In the genomic region with DNA sequence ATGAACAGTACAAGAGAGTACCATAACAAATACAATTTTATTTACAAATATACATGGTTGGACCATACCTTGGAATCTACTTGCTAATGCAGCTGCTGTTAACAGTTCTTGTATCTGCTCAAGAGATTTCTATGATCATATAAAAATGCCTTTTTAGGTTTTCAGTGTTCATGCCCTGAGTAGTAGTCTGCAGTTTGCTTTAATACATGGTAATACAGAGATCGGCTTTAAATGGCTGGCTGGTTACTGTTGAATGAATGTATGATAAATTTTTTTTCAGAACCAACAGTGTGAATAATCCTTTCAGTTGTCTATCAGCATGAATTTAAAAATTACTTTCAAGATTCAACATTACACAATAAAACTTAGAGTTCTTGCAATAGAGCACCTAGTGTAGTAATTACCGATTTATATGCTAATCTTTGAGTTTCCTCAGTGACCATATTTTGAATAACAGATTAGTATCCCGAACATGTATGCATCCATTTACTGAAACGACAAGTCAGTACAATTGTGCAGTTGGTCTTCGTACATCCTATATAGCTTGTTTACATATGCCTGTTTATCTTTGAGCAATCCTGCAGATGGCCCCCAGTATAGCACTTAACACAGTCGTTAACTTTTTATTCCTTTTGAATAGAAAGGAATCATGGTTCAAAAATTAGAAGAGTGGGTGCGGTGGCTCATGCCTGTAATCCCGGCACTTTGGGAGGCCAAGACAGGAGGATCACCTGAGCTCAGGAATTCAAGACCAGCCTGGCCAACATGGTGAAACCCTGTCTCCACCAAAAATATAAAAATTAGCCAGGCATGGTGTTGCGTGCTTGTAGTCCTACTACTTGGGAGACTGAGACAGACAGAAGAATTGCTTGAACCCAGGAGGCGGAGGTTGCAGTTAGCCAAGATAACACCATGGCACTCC, we compare ENCODE assay signal across 1 cellular context.
TF ChIP-seq lines count a peak whose summit lies in the region.

No MANE protein-coding gene starts in this region.

TF ChIP-seq in GM12878, 131 proteins besides CTCF, POLR2A, EP300 and RAD21:
- TF ChIP-seq MEF2A (IDR thresholded peaks at IDR 0.05; ENCODE audit: insufficient read depth, low read depth, low read length) (no peak), ZSCAN29 (IDR thresholded peaks at IDR 0.05) (no peak), TCF7 (IDR thresholded peaks at IDR 0.05; ENCODE audit: borderline replicate concordance) (no peak), SMAD5 (IDR thresholded peaks at IDR 0.05; ENCODE audit: low read depth) (peak; percentile 25; the same call in 1 of the 2 replicates), PAX8 (IDR thresholded peaks at IDR 0.05) (no peak), POLR2AphosphoS5 (IDR thresholded peaks at IDR 0.05; ENCODE audit: low read length) (peak; percentile 55; the same call in 1 of the 2 replicates), ZNF217 (IDR thresholded peaks at IDR 0.05) (no peak), CEBPB (IDR thresholded peaks at IDR 0.05; ENCODE audit: borderline replicate concordance in 1 of 2, low read depth in 2 of 2, low read length in 2 of 2) (no peak), HDGF (IDR thresholded peaks at IDR 0.05) (no peak), SMARCA5 (IDR thresholded peaks at IDR 0.05) (no peak), NBN (IDR thresholded peaks at IDR 0.05) (no peak), TAF1 (IDR thresholded peaks at IDR 0.05; ENCODE audit: borderline replicate concordance, low read depth, low read length) (no peak), BACH1 (IDR thresholded peaks at IDR 0.05; ENCODE audit: borderline replicate concordance) (0 out of 2 replicates have a peak, but pooled peaks have one; percentile 28), SREBF2 (IDR thresholded peaks at IDR 0.05; ENCODE audit: low read length) (no peak), FOS (IDR thresholded peaks at IDR 0.05; ENCODE audit: borderline replicate concordance, extremely low read depth, insufficient read length) (no peak), LARP7 (IDR thresholded peaks at IDR 0.05) (no peak), FOXM1 (IDR thresholded peaks at IDR 0.05; ENCODE audit: low read depth, low read length) (0 out of 2 replicates have a peak, but pooled peaks have one; percentile 6), KAT2A (conservative IDR thresholded peaks at IDR 0.05; ENCODE audit: control insufficient read depth, low read depth, low read length) (no peak), JUNB (IDR thresholded peaks at IDR 0.05) (no peak), NR2C1 (IDR thresholded peaks at IDR 0.05) (no peak), EGR1 (IDR thresholded peaks at IDR 0.05; ENCODE audit: borderline replicate concordance in 1 of 2, low read depth in 2 of 2, low read length in 2 of 2) (no peak), TBL1XR1 (IDR thresholded peaks at IDR 0.05; ENCODE audit: low read depth, low read length) (no peak), BMI1 (IDR thresholded peaks at IDR 0.05; ENCODE audit: borderline replicate concordance) (0 out of 2 replicates have a peak, but pooled peaks have one; percentile 13), MEF2B (IDR thresholded peaks at IDR 0.05; ENCODE audit: partially characterized antibody, poor library complexity, severe bottlenecking) (no peak)
- TF ChIP-seq, protein P1, sequence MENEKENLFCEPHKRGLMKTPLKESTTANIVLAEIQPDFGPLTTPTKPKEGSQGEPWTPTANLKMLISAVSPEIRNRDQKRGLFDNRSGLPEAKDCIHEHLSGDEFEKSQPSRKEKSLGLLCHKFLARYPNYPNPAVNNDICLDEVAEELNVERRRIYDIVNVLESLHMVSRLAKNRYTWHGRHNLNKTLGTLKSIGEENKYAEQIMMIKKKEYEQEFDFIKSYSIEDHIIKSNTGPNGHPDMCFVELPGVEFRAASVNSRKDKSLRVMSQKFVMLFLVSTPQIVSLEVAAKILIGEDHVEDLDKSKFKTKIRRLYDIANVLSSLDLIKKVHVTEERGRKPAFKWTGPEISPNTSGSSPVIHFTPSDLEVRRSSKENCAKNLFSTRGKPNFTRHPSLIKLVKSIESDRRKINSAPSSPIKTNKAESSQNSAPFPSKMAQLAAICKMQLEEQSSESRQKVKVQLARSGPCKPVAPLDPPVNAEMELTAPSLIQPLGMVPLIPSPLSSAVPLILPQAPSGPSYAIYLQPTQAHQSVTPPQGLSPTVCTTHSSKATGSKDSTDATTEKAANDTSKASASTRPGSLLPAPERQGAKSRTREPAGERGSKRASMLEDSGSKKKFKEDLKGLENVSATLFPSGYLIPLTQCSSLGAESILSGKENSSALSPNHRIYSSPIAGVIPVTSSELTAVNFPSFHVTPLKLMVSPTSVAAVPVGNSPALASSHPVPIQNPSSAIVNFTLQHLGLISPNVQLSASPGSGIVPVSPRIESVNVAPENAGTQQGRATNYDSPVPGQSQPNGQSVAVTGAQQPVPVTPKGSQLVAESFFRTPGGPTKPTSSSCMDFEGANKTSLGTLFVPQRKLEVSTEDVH (IDR thresholded peaks at IDR 0.05; ENCODE audit: low read depth, partially characterized antibody), result no peak
- TF ChIP-seq, protein P2, sequence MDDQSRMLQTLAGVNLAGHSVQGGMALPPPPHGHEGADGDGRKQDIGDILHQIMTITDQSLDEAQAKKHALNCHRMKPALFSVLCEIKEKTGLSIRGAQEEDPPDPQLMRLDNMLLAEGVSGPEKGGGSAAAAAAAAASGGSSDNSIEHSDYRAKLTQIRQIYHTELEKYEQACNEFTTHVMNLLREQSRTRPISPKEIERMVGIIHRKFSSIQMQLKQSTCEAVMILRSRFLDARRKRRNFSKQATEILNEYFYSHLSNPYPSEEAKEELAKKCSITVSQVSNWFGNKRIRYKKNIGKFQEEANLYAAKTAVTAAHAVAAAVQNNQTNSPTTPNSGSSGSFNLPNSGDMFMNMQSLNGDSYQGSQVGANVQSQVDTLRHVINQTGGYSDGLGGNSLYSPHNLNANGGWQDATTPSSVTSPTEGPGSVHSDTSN (IDR thresholded peaks at IDR 0.05; ENCODE audit: insufficient replicate concordance, low read depth, low read length), result no peak
- TF ChIP-seq, protein P3, sequence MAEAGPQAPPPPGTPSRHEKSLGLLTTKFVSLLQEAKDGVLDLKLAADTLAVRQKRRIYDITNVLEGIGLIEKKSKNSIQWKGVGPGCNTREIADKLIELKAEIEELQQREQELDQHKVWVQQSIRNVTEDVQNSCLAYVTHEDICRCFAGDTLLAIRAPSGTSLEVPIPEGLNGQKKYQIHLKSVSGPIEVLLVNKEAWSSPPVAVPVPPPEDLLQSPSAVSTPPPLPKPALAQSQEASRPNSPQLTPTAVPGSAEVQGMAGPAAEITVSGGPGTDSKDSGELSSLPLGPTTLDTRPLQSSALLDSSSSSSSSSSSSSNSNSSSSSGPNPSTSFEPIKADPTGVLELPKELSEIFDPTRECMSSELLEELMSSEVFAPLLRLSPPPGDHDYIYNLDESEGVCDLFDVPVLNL (IDR thresholded peaks at IDR 0.05; ENCODE audit: low read depth, low read length), result no peak
- TF ChIP-seq, protein P4, sequence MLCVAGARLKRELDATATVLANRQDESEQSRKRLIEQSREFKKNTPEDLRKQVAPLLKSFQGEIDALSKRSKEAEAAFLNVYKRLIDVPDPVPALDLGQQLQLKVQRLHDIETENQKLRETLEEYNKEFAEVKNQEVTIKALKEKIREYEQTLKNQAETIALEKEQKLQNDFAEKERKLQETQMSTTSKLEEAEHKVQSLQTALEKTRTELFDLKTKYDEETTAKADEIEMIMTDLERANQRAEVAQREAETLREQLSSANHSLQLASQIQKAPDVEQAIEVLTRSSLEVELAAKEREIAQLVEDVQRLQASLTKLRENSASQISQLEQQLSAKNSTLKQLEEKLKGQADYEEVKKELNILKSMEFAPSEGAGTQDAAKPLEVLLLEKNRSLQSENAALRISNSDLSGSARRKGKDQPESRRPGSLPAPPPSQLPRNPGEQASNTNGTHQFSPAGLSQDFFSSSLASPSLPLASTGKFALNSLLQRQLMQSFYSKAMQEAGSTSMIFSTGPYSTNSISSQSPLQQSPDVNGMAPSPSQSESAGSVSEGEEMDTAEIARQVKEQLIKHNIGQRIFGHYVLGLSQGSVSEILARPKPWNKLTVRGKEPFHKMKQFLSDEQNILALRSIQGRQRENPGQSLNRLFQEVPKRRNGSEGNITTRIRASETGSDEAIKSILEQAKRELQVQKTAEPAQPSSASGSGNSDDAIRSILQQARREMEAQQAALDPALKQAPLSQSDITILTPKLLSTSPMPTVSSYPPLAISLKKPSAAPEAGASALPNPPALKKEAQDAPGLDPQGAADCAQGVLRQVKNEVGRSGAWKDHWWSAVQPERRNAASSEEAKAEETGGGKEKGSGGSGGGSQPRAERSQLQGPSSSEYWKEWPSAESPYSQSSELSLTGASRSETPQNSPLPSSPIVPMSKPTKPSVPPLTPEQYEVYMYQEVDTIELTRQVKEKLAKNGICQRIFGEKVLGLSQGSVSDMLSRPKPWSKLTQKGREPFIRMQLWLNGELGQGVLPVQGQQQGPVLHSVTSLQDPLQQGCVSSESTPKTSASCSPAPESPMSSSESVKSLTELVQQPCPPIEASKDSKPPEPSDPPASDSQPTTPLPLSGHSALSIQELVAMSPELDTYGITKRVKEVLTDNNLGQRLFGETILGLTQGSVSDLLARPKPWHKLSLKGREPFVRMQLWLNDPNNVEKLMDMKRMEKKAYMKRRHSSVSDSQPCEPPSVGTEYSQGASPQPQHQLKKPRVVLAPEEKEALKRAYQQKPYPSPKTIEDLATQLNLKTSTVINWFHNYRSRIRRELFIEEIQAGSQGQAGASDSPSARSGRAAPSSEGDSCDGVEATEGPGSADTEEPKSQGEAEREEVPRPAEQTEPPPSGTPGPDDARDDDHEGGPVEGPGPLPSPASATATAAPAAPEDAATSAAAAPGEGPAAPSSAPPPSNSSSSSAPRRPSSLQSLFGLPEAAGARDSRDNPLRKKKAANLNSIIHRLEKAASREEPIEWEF (IDR thresholded peaks at IDR 0.05; ENCODE audit: insufficient replicate concordance, low read depth, low read length), result no peak
- TF ChIP-seq, protein P5, sequence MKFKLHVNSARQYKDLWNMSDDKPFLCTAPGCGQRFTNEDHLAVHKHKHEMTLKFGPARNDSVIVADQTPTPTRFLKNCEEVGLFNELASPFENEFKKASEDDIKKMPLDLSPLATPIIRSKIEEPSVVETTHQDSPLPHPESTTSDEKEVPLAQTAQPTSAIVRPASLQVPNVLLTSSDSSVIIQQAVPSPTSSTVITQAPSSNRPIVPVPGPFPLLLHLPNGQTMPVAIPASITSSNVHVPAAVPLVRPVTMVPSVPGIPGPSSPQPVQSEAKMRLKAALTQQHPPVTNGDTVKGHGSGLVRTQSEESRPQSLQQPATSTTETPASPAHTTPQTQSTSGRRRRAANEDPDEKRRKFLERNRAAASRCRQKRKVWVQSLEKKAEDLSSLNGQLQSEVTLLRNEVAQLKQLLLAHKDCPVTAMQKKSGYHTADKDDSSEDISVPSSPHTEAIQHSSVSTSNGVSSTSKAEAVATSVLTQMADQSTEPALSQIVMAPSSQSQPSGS (IDR thresholded peaks at IDR 0.05; ENCODE audit: low read length), result peak; percentile 11; the same call in 1 of the 2 replicates
- TF ChIP-seq, protein P6, sequence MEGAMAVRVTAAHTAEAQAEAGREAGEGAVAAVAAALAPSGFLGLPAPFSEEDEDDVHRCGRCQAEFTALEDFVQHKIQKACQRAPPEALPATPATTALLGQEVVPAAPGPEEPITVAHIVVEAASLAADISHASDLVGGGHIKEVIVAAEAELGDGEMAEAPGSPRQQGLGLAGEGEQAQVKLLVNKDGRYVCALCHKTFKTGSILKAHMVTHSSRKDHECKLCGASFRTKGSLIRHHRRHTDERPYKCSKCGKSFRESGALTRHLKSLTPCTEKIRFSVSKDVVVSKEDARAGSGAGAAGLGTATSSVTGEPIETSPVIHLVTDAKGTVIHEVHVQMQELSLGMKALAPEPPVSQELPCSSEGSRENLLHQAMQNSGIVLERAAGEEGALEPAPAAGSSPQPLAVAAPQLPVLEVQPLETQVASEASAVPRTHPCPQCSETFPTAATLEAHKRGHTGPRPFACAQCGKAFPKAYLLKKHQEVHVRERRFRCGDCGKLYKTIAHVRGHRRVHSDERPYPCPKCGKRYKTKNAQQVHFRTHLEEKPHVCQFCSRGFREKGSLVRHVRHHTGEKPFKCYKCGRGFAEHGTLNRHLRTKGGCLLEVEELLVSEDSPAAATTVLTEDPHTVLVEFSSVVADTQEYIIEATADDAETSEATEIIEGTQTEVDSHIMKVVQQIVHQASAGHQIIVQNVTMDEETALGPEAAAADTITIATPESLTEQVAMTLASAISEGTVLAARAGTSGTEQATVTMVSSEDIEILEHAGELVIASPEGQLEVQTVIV (IDR thresholded peaks at IDR 0.05; ENCODE audit: borderline replicate concordance, partially characterized antibody), result no peak
- TF ChIP-seq, protein P7, sequence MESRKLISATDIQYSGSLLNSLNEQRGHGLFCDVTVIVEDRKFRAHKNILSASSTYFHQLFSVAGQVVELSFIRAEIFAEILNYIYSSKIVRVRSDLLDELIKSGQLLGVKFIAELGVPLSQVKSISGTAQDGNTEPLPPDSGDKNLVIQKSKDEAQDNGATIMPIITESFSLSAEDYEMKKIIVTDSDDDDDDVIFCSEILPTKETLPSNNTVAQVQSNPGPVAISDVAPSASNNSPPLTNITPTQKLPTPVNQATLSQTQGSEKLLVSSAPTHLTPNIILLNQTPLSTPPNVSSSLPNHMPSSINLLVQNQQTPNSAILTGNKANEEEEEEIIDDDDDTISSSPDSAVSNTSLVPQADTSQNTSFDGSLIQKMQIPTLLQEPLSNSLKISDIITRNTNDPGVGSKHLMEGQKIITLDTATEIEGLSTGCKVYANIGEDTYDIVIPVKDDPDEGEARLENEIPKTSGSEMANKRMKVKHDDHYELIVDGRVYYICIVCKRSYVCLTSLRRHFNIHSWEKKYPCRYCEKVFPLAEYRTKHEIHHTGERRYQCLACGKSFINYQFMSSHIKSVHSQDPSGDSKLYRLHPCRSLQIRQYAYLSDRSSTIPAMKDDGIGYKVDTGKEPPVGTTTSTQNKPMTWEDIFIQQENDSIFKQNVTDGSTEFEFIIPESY (IDR thresholded peaks at IDR 0.05), result no peak
- TF ChIP-seq, protein P8, sequence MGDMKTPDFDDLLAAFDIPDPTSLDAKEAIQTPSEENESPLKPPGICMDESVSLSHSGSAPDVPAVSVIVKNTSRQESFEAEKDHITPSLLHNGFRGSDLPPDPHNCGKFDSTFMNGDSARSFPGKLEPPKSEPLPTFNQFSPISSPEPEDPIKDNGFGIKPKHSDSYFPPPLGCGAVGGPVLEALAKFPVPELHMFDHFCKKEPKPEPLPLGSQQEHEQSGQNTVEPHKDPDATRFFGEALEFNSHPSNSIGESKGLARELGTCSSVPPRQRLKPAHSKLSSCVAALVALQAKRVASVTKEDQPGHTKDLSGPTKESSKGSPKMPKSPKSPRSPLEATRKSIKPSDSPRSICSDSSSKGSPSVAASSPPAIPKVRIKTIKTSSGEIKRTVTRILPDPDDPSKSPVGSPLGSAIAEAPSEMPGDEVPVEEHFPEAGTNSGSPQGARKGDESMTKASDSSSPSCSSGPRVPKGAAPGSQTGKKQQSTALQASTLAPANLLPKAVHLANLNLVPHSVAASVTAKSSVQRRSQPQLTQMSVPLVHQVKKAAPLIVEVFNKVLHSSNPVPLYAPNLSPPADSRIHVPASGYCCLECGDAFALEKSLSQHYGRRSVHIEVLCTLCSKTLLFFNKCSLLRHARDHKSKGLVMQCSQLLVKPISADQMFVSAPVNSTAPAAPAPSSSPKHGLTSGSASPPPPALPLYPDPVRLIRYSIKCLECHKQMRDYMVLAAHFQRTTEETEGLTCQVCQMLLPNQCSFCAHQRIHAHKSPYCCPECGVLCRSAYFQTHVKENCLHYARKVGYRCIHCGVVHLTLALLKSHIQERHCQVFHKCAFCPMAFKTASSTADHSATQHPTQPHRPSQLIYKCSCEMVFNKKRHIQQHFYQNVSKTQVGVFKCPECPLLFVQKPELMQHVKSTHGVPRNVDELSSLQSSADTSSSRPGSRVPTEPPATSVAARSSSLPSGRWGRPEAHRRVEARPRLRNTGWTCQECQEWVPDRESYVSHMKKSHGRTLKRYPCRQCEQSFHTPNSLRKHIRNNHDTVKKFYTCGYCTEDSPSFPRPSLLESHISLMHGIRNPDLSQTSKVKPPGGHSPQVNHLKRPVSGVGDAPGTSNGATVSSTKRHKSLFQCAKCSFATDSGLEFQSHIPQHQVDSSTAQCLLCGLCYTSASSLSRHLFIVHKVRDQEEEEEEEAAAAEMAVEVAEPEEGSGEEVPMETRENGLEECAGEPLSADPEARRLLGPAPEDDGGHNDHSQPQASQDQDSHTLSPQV (IDR thresholded peaks at IDR 0.05), result no peak
